23 cellular contexts compared by ENCODE assay signal in genomic region chr11:68425866-68426380, GRCh38. TPM values are rescaled to one million over a fixed set of nuclear protein-coding genes. Genes with fewer than 3 reads are reported as not detected.
DNase-seq lines count a peak whose midpoint lies in the region; ATAC-seq, FAIRE-seq and TF ChIP-seq lines count a peak whose summit lies in the region.
"Had no signal": no experiment of that assay in that cellular context is flagged by ENCODE, and none has a peak within 500 bp of the region (broad histone marks: within the 10 kb centered on the region; RNA-seq: fewer than 3 reads in every experiment).

No MANE protein-coding gene starts in this region.

- H3K4me2 ChIP-seq in HepG2 (ENCODE audit: low read depth, low read length) (no peak overlapping the region), osteoblast (ENCODE audit: insufficient read depth, low read length) (no peak overlapping the region)
- H3K4me2 ChIP-seq: BLaER1 had no signal

- H3K27me3 Mint-ChIP-seq in Calu3 (ENCODE audit: unreplicated experiment): no peaks in the 10 kb centered on the region
- H3K27me3 Mint-ChIP-seq in activated T-cell treated with anti-CD3 and anti-CD28 coated beads, Interleukin-2, amount 50 U/mL, for 4 hours (ENCODE audit: low read depth): no peaks in the 10 kb centered on the region
- H3K27me3 Mint-ChIP-seq: CD4-positive, alpha-beta memory T cell; CD4-positive, CD25-positive, alpha-beta regulatory T cell had no signal

- no peak for TF ChIP-seq POLR2A in HepG2 (IDR thresholded peaks at IDR 0.05; ENCODE audit: insufficient read depth in 1 of 2, low read depth in 2 of 2, low read length in 2 of 2)
- no peak for TF ChIP-seq POLR2A in gastroesophageal sphincter (IDR thresholded peaks at IDR 0.05)

- no peak overlapping the region for H3K27ac ChIP-seq in HepG2 (ENCODE audit: extremely low read length, insufficient read depth, low read length)
- no peak overlapping the region for H3K27ac ChIP-seq in osteoblast (ENCODE audit: low read depth, low read length)
- H3K27ac ChIP-seq in gastroesophageal sphincter: no peak overlapping the region
- H3K27ac ChIP-seq: BLaER1 had no signal

- TF ChIP-seq CTCF in HepG2 (CRISPR knock-in tag; IDR thresholded peaks at IDR 0.05) (no peak), osteoblast (IDR thresholded peaks at IDR 0.05; ENCODE audit: extremely low read depth, low read depth, low read length) (no peak), Calu3 (IDR thresholded peaks at IDR 0.05; ENCODE audit: unreplicated experiment) (no peak), gastroesophageal sphincter (IDR thresholded peaks at IDR 0.05) (no peak)

- peaks cover 6% of the 10 kb centered on the region for H3K9me3 Mint-ChIP-seq in Calu3 (ENCODE audit: low read depth, unreplicated experiment)
- H3K9me3 Mint-ChIP-seq in activated T-cell treated with anti-CD3 and anti-CD28 coated beads, Interleukin-2, amount 50 U/mL, for 4 hours: peaks cover 12% of the 10 kb centered on the region

- H3K9ac ChIP-seq in HepG2 (ENCODE audit: insufficient read depth, low read depth, low read length): no peak overlapping the region
- H3K9ac ChIP-seq: BLaER1 had no signal

- no peak overlapping the region for H3K27ac Mint-ChIP-seq in Calu3 (ENCODE audit: unreplicated experiment)
- H3K27ac Mint-ChIP-seq: CD4-positive, alpha-beta memory T cell; CD4-positive, CD25-positive, alpha-beta regulatory T cell; CD8-positive, alpha-beta memory T cell had no signal

- peaks cover 6% of the 10 kb centered on the region; the same call in 1 of the 2 replicates for H3K9me3 ChIP-seq in HepG2 (ENCODE audit: low read length)
- H3K9me3 ChIP-seq in osteoblast (ENCODE audit: low read depth, low read length): peaks cover 10% of the 10 kb centered on the region
- H3K9me3 ChIP-seq in gastroesophageal sphincter: peaks cover 0 to 18% (median 0%) of the 10 kb centered on the region in 3 donors

- H3K4me3 Mint-ChIP-seq in Calu3 (ENCODE audit: low read depth, unreplicated experiment): no peak overlapping the region
- no peak overlapping the region for H3K4me3 Mint-ChIP-seq in activated T-cell treated with anti-CD3 and anti-CD28 coated beads, Interleukin-2, amount 50 U/mL, for 4 hours
- H3K4me3 Mint-ChIP-seq: CD14-positive monocyte; CD4-positive, alpha-beta memory T cell; CD4-positive, CD25-positive, alpha-beta regulatory T cell; CD8-positive, alpha-beta memory T cell had no signal

- DNase-seq in HTR-8/SVneo (ENCODE audit: insufficient read length, low spot score): no peak
- no peak for DNase-seq in HepG2 (ENCODE audit: low spot score)
- peak; percentile 81 for DNase-seq in osteoblast (ENCODE audit: insufficient read length, low spot score, missing footprints)
- DNase-seq in Calu3: no peak
- DNase-seq in activated T-cell treated with anti-CD3 and anti-CD28 coated beads, Interleukin-2, amount 50 U/mL, for 4 hours: no peak
- DNase-seq: 8988T; ACHN; BE2C; C1 segment of cervical spinal cord; CD4-positive, alpha-beta memory T cell; CD4-positive, CD25-positive, alpha-beta regulatory T cell; CD8-positive, alpha-beta memory T cell; COR-L47; DMS79 treated with DMSO at 0.1 percent for 48 hours; GF-D8 had no signal

- POLR2A ChIA-PET in HepG2 (lab: Yijun Ruan, JAX): no interaction called here

- peaks cover 8% of the 10 kb centered on the region for H3K4me1 Mint-ChIP-seq in Calu3 (ENCODE audit: low read depth, unreplicated experiment)
- no peaks in the 10 kb centered on the region for H3K4me1 Mint-ChIP-seq in activated T-cell treated with anti-CD3 and anti-CD28 coated beads, Interleukin-2, amount 50 U/mL, for 4 hours (ENCODE audit: low read depth)
- H3K4me1 Mint-ChIP-seq: CD14-positive monocyte; CD4-positive, alpha-beta memory T cell; CD4-positive, CD25-positive, alpha-beta regulatory T cell; CD8-positive, alpha-beta memory T cell had no signal

- 97% methylated on average over 6 of the region's 21 CpGs for WGBS in HepG2 (ENCODE audit: low lambda C conversion rate)
- 100% methylated on average over 6 of the region's 21 CpGs; no CpG with 5 or more reads in 1 of the 2 donors for WGBS in gastroesophageal sphincter (ENCODE audit: low coverage in 1 of 2), 2 donors

- no peak for TF ChIP-seq RAD21 in HepG2 (CRISPR knock-in tag; IDR thresholded peaks at IDR 0.05)

- H3K4me3 ChIP-seq in HepG2 (replicated peaks in 1 of 3; ENCODE audit: insufficient read depth in 1 of 3, low read depth in 2 of 3, low read length in 3 of 3) (no peak overlapping the region), osteoblast (ENCODE audit: insufficient read depth, low read length) (no peak overlapping the region), gastroesophageal sphincter (no peak overlapping the region)
- H3K4me3 ChIP-seq: BLaER1 had no signal

- ATAC-seq in HepG2 (no peak), gastroesophageal sphincter (no peak)
- no peak for ATAC-seq in activated T-cell treated with anti-CD3 and anti-CD28 coated beads, Interleukin-2, amount 50 U/mL, for 4 hours

- CTCF ChIA-PET in HepG2 (lab: Yijun Ruan, JAX; ENCODE audit: low intra/inter-chr PET ratio, low total read pairs) (no interaction called here), Calu3 (lab: Charles Lee) (no interaction called here)

- TF ChIP-seq EP300 in HepG2 (IDR thresholded peaks at IDR 0.05; ENCODE audit: low read depth in 2 of 2, low read length in 2 of 2) (no peak), HepG2 (CRISPR knock-in tag; IDR thresholded peaks at IDR 0.05; ENCODE audit: borderline replicate concordance) (no peak), gastroesophageal sphincter (IDR thresholded peaks at IDR 0.05) (no peak)

- H3K79me2 ChIP-seq in HepG2 (ENCODE audit: insufficient read depth, low read length) (no peaks in the 10 kb centered on the region), osteoblast (ENCODE audit: insufficient read depth, low read length) (no peaks in the 10 kb centered on the region)

- H3K36me3 ChIP-seq in HepG2 (replicated peaks in 1 of 2; ENCODE audit: control insufficient read depth in 1 of 2, insufficient read depth in 2 of 2, low read length in 2 of 2) (peaks cover 43 to 87% of the 10 kb centered on the region in 2 experiments), osteoblast (ENCODE audit: insufficient read depth, low read length) (peaks cover 10% of the 10 kb centered on the region), gastroesophageal sphincter (peaks cover 0 to 91% of the 10 kb centered on the region in 2 donors)

- no peak overlapping the region for H2AFZ ChIP-seq in HepG2 (ENCODE audit: low read length)
- no peak overlapping the region for H2AFZ ChIP-seq in osteoblast (ENCODE audit: low read length)

- peaks cover 39% of the 10 kb centered on the region for H3K36me3 Mint-ChIP-seq in Calu3 (ENCODE audit: insufficient read depth, unreplicated experiment)
- H3K36me3 Mint-ChIP-seq in activated T-cell treated with anti-CD3 and anti-CD28 coated beads, Interleukin-2, amount 50 U/mL, for 4 hours (ENCODE audit: insufficient read depth): peaks cover 9% of the 10 kb centered on the region

- H4K20me1 ChIP-seq in HepG2 (ENCODE audit: insufficient read depth, low read length): peaks cover 9% of the 10 kb centered on the region; the same call in 1 of the 2 replicates
- H4K20me1 ChIP-seq in osteoblast (ENCODE audit: insufficient read depth, low read length): peaks cover 3% of the 10 kb centered on the region

- intact Hi-C loops in HepG2 (cut with micrococcal nuclease; ENCODE audit: unreplicated experiment) (no loop called here), Calu3 (cut with micrococcal nuclease; ENCODE audit: unreplicated experiment) (no loop called here)

- BruUV-seq in HepG2 (replicated peaks; lab: Mats Ljungman, UMichigan) (no TSS peak), Calu3 (replicated peaks; lab: Mats Ljungman, UMichigan) (no TSS peak)

- no peaks in the 10 kb centered on the region for H3K27me3 ChIP-seq in HepG2 (ENCODE audit: control insufficient read depth in 1 of 2, insufficient read depth in 2 of 2, low read length in 2 of 2)
- H3K27me3 ChIP-seq in osteoblast (ENCODE audit: insufficient read depth, low read length): no peaks in the 10 kb centered on the region
- H3K27me3 ChIP-seq in gastroesophageal sphincter: no peaks in the 10 kb centered on the region
- H3K27me3 ChIP-seq: BE2C, BLaER1 had no signal

- in situ Hi-C loops in HepG2 (cut with HindIII; ENCODE audit: extremely low pct_ligation_motif_present, low pct_unique_long_range_greater_than_20kb): no loop called here

- peak; percentile 28 for FAIRE-seq in HTR-8/SVneo (lab: Jason Lieb, UNC)
- FAIRE-seq in HepG2 (lab: Jason Lieb, UNC): no peak
- FAIRE-seq: A204.1, D721Med, G401.6, GM12891, GM19239 had no signal

- H3K4me1 ChIP-seq in HepG2 (ENCODE audit: insufficient read depth, low read length) (no peaks in the 10 kb centered on the region; the same call in 1 of the 2 replicates), osteoblast (ENCODE audit: insufficient read depth, low read length) (no peaks in the 10 kb centered on the region), gastroesophageal sphincter (no peaks in the 10 kb centered on the region)

TF ChIP-seq in HepG2, 621 proteins besides CTCF, POLR2A, EP300 and RAD21 (continues in another document):
- no peak for TF ChIP-seq SRSF1 (optimal IDR thresholded peaks at IDR 0.05; ENCODE audit: low read depth, low read length)

RNA-seq across cellular contexts. Expression of gene PPP6R3, which starts 34.6 kb away (rescaled TPM):
- 83.4 and 116 TPM in 2 replicates for total RNA-seq in HepG2 (2016; rRNA removed; fragmentation: Illumina TruSeq; extraction: Trizol)
- total RNA-seq in HepG2 (2016; cell fraction: cytosol; rRNA removed; fragmentation: Illumina TruSeq; extraction: Trizol; ENCODE audit: low read depth): 49.8 and 56.0 TPM in 2 replicates
- 85.1 and 111 TPM in 2 replicates for total RNA-seq in HepG2 (2016; cell fraction: insoluble cytoplasmic fraction; rRNA removed; fragmentation: Illumina TruSeq; extraction: Trizol)
- 37.5 and 46.3 TPM in 2 replicates for total RNA-seq in HepG2 (2016; cell fraction: membrane; rRNA removed; fragmentation: Illumina TruSeq; extraction: Trizol)
- 111 and 115 TPM in 2 replicates for total RNA-seq in HepG2 (2016; cell fraction: nucleus; rRNA removed; fragmentation: Illumina TruSeq; extraction: Trizol)
- 30.9 and 41.2 TPM in 2 replicates for polyA plus RNA-seq in HepG2 (2011; rRNA removed)
- polyA plus RNA-seq in HepG2 (2011; cell fraction: cytosol; rRNA removed): 18.1 and 20.9 TPM in 2 replicates
- polyA plus RNA-seq in HepG2 (2011; cell fraction: nucleus; rRNA removed): 63.6 and 74.5 TPM in 2 replicates
- polyA plus RNA-seq in HepG2 (2012): 32.1 and 33.2 TPM in 2 replicates
- polyA plus RNA-seq in HepG2 (2016; cell fraction: cytosol; fragmentation: Illumina TruSeq; extraction: Trizol; ENCODE audit: low read depth): 1.3 and 1.9 TPM in 2 replicates
- polyA plus RNA-seq in HepG2 (2016; cell fraction: insoluble cytoplasmic fraction; fragmentation: Illumina TruSeq; extraction: Trizol; ENCODE audit: low read depth): 58.4 and 61.6 TPM in 2 replicates
- 5.5 and 6.1 TPM in 2 replicates for polyA plus RNA-seq in HepG2 (2016; cell fraction: membrane; fragmentation: Illumina TruSeq; extraction: Trizol; ENCODE audit: low read depth)
- polyA plus RNA-seq in HepG2 (2016; cell fraction: nucleus; fragmentation: Illumina TruSeq; extraction: Trizol; ENCODE audit: insufficient read depth, low read depth): 79.2 and 84.2 TPM in 2 replicates
- 80.8 and 126 TPM in 2 replicates for polyA minus RNA-seq in HepG2 (2011; rRNA and poly(A)+ RNA removed; ENCODE audit: low replicate concordance)
- 50.9 and 56.9 TPM in 2 replicates for polyA minus RNA-seq in HepG2 (2011; cell fraction: cytosol; rRNA and poly(A)+ RNA removed)
- 188 and 194 TPM in 2 replicates for polyA minus RNA-seq in HepG2 (2011; cell fraction: nucleus; rRNA and poly(A)+ RNA removed)
- total RNA-seq in osteoblast: 131 and 151 TPM in 2 replicates
- 116 and 122 TPM in 2 replicates for total RNA-seq in Calu3 (2022)
- 100 to 1,000 TPM; 128 to 164 (median 144) TPM for total RNA-seq in gastroesophageal sphincter
- 100 to 1,000 TPM; 126 to 129 (median 128) TPM for total RNA-seq in activated T-cell treated with anti-CD3 and anti-CD28 coated beads, Interleukin-2, amount 50 U/mL, for 4 hours
